ENCODE assay signal across 9 cellular contexts in genomic region chr11:86011175-86011574, GRCh38.
"Had no signal": no experiment of that assay in that cellular context is flagged by ENCODE, and none has a peak within 500 bp of the region (broad histone marks: within the 10 kb centered on the region; RNA-seq: fewer than 3 reads in every experiment).

No MANE protein-coding gene starts in this region.

- H3K4me3 Mint-ChIP-seq: HFFc6 had no signal

- H3K9me3 Mint-ChIP-seq: HFFc6 had no signal

- H3K27ac Mint-ChIP-seq: HFFc6 had no signal

- FAIRE-seq: HTR-8/SVneo, K562 had no signal

- ATAC-seq: HCT116, K562 had no signal

- DNase-seq: GM23248, GOT3, H7, HFFc6, IMR-90 had no signal

- H3K27ac ChIP-seq: GM23248 had no signal

- H3K9me3 ChIP-seq: HAP-1 had no signal

- H3K4me3 ChIP-seq: GM23248, HAP-1, K562 had no signal
